Comparison of ENCODE assay signal across 1 cellular context in genomic region chr7:118184392-118184899, GRCh38.
TF ChIP-seq lines count a peak whose summit lies in the region.

No MANE protein-coding gene starts in this region.

TF ChIP-seq in HepG2, 621 proteins besides CTCF, POLR2A, EP300 and RAD21 (continued from another document and continues in another):
- no peak for TF ChIP-seq PBX3 (CRISPR knock-in tag; IDR thresholded peaks at IDR 0.05; ENCODE audit: borderline replicate concordance)
- 0 out of 2 replicates have a peak, but pooled peaks have one; percentile 8 for TF ChIP-seq CREBL2 (CRISPR knock-in tag; IDR thresholded peaks at IDR 0.05; ENCODE audit: borderline replicate concordance)
- TF ChIP-seq ZNF607 (CRISPR knock-in tag; IDR thresholded peaks at IDR 0.05; ENCODE audit: borderline replicate concordance) = no peak
- 0 out of 2 replicates have a peak, but pooled peaks have one; percentile 11 for TF ChIP-seq ZFP91 (CRISPR knock-in tag; IDR thresholded peaks at IDR 0.05; ENCODE audit: borderline replicate concordance)
- TF ChIP-seq ZNF644 (CRISPR knock-in tag; IDR thresholded peaks at IDR 0.05; ENCODE audit: low read depth) = no peak
- peak; percentile 4; the same call in 1 of the 2 replicates for TF ChIP-seq ZNF766 (CRISPR knock-in tag; IDR thresholded peaks at IDR 0.05; ENCODE audit: borderline replicate concordance)
- TF ChIP-seq MLX (CRISPR knock-in tag; IDR thresholded peaks at IDR 0.05) = no peak
- no peak for TF ChIP-seq HES4 (CRISPR knock-in tag; IDR thresholded peaks at IDR 0.05; ENCODE audit: borderline replicate concordance)
- TF ChIP-seq YEATS4 (CRISPR knock-in tag; IDR thresholded peaks at IDR 0.05; ENCODE audit: borderline replicate concordance) = peak; percentile 23
- no peak for TF ChIP-seq PRMT3 (CRISPR knock-in tag; IDR thresholded peaks at IDR 0.05; ENCODE audit: borderline replicate concordance, low read depth)
- no peak for TF ChIP-seq SOX5 (CRISPR knock-in tag; IDR thresholded peaks at IDR 0.05; ENCODE audit: borderline replicate concordance)
- TF ChIP-seq MXD1 (CRISPR knock-in tag; IDR thresholded peaks at IDR 0.05) = 0 out of 2 replicates have a peak, but pooled peaks have one; percentile 3
- no peak for TF ChIP-seq RFX5 (IDR thresholded peaks at IDR 0.05; ENCODE audit: low read depth, low read length)
- TF ChIP-seq ZNF510 (CRISPR knock-in tag; IDR thresholded peaks at IDR 0.05; ENCODE audit: low read depth) = no peak
- TF ChIP-seq ZSCAN31 (CRISPR knock-in tag; IDR thresholded peaks at IDR 0.05; ENCODE audit: low read depth) = no peak
- no peak for TF ChIP-seq BRD4 (CRISPR knock-in tag; IDR thresholded peaks at IDR 0.05)
- no peak for TF ChIP-seq ZNF574 (CRISPR knock-in tag; IDR thresholded peaks at IDR 0.05)
- 0 out of 2 replicates have a peak, but pooled peaks have one; percentile 7 for TF ChIP-seq ZBTB43 (CRISPR knock-in tag; conservative IDR thresholded peaks at IDR 0.05)
- peak; percentile 56 for TF ChIP-seq ZNF687 (CRISPR knock-in tag; IDR thresholded peaks at IDR 0.05)
- TF ChIP-seq ZBTB10 (CRISPR knock-in tag; IDR thresholded peaks at IDR 0.05; ENCODE audit: borderline replicate concordance) = no peak
- TF ChIP-seq ARID5B (CRISPR knock-in tag; IDR thresholded peaks at IDR 0.05) = no peak
- peak; percentile 4; the same call in 1 of the 2 replicates for TF ChIP-seq NFATC3 (CRISPR knock-in tag; IDR thresholded peaks at IDR 0.05)
- TF ChIP-seq DRAP1 (CRISPR knock-in tag; IDR thresholded peaks at IDR 0.05) = no peak
- TF ChIP-seq SP4 (CRISPR knock-in tag; IDR thresholded peaks at IDR 0.05) = no peak
- no peak for TF ChIP-seq FOXA1 (IDR thresholded peaks at IDR 0.05)
- no peak for TF ChIP-seq FOXA1 (CRISPR knock-in tag; IDR thresholded peaks at IDR 0.05)
- no peak for TF ChIP-seq FOXM1 (CRISPR knock-in tag; IDR thresholded peaks at IDR 0.05)
